ENCODE assay signal across 1 cellular context in genomic region chr9:4356306-4356705, GRCh38.
TF ChIP-seq lines count a peak whose summit lies in the region.

No MANE protein-coding gene starts in this region.

TF ChIP-seq in GM23338, 12 proteins besides CTCF, POLR2A, EP300 and RAD21 (continued from another document):
- TF ChIP-seq, protein P1, sequence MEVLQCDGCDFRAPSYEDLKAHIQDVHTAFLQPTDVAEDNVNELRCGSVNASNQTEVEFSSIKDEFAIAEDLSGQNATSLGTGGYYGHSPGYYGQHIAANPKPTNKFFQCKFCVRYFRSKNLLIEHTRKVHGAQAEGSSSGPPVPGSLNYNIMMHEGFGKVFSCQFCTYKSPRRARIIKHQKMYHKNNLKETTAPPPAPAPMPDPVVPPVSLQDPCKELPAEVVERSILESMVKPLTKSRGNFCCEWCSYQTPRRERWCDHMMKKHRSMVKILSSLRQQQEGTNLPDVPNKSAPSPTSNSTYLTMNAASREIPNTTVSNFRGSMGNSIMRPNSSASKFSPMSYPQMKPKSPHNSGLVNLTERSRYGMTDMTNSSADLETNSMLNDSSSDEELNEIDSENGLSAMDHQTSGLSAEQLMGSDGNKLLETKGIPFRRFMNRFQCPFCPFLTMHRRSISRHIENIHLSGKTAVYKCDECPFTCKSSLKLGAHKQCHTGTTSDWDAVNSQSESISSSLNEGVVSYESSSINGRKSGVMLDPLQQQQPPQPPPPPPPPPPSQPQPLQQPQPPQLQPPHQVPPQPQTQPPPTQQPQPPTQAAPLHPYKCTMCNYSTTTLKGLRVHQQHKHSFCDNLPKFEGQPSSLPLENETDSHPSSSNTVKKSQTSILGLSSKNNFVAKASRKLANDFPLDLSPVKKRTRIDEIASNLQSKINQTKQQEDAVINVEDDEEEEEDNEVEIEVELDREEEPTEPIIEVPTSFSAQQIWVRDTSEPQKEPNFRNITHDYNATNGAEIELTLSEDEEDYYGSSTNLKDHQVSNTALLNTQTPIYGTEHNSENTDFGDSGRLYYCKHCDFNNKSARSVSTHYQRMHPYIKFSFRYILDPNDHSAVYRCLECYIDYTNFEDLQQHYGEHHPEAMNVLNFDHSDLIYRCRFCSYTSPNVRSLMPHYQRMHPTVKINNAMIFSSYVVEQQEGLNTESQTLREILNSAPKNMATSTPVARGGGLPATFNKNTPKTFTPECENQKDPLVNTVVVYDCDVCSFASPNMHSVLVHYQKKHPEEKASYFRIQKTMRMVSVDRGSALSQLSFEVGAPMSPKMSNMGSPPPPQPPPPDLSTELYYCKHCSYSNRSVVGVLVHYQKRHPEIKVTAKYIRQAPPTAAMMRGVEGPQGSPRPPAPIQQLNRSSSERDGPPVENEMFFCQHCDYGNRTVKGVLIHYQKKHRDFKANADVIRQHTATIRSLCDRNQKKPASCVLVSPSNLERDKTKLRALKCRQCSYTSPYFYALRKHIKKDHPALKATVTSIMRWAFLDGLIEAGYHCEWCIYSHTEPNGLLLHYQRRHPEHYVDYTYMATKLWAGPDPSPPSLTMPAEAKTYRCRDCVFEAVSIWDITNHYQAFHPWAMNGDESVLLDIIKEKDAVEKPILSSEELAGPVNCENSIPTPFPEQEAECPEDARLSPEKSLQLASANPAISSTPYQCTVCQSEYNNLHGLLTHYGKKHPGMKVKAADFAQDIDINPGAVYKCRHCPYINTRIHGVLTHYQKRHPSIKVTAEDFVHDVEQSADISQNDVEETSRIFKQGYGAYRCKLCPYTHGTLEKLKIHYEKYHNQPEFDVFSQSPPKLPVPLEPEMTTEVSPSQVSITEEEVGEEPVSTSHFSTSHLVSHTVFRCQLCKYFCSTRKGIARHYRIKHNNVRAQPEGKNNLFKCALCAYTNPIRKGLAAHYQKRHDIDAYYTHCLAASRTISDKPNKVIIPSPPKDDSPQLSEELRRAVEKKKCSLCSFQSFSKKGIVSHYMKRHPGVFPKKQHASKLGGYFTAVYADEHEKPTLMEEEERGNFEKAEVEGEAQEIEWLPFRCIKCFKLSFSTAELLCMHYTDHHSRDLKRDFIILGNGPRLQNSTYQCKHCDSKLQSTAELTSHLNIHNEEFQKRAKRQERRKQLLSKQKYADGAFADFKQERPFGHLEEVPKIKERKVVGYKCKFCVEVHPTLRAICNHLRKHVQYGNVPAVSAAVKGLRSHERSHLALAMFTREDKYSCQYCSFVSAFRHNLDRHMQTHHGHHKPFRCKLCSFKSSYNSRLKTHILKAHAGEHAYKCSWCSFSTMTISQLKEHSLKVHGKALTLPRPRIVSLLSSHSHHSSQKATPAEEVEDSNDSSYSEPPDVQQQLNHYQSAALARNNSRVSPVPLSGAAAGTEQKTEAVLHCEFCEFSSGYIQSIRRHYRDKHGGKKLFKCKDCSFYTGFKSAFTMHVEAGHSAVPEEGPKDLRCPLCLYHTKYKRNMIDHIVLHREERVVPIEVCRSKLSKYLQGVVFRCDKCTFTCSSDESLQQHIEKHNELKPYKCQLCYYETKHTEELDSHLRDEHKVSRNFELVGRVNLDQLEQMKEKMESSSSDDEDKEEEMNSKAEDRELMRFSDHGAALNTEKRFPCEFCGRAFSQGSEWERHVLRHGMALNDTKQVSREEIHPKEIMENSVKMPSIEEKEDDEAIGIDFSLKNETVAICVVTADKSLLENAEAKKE (CRISPR knock-in tag; IDR thresholded peaks at IDR 0.05): no peak
- no peak for TF ChIP-seq EZH2 (IDR thresholded peaks at IDR 0.05; ENCODE audit: low read depth, unreplicated experiment)
